ENCODE assay signal across 1 cellular context in the genomic region with DNA sequence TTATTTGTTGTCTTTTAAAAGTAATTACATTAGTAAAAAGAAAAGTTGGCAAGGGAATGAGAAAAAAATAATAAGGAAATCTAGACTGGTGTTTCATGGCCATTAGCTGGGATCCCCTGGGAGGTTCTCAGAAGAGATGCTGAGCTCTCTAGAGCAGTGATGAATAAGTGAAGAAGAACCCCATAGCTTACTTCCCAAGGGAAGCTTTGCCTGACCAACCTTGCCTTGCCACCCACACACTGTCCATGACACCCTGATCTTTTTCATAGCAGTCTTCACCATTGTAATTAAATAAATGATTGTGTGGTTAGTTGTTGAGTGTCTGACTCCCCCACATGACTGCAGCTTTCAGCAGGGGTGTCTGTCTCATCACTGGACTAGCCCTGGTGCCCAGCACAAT.
TF ChIP-seq lines count a peak whose summit lies in the region.

No MANE protein-coding gene starts in this region.

TF ChIP-seq in IMR-90, 13 proteins besides CTCF, POLR2A, EP300 and RAD21:
- TF ChIP-seq RCOR1 (IDR thresholded peaks at IDR 0.05; ENCODE audit: insufficient replicate concordance, low read length) (no peak), BHLHE40 (IDR thresholded peaks at IDR 0.05; ENCODE audit: low read depth, low read length) (no peak), RFX5 (IDR thresholded peaks at IDR 0.05; ENCODE audit: low read depth, low read length) (no peak), NFE2L2 (IDR thresholded peaks at IDR 0.05; ENCODE audit: low read depth, low read length) (no peak), FOS (IDR thresholded peaks at IDR 0.05; ENCODE audit: low read depth, low read length) (no peak), CHD1 (IDR thresholded peaks at IDR 0.05; ENCODE audit: low read depth, low read length) (no peak), MAZ (IDR thresholded peaks at IDR 0.05; ENCODE audit: borderline replicate concordance, low read depth, low read length) (no peak), CEBPB (IDR thresholded peaks at IDR 0.05; ENCODE audit: low read depth, low read length) (no peak), MXI1 (IDR thresholded peaks at IDR 0.05; ENCODE audit: borderline replicate concordance, low read depth, low read length) (no peak), SMC3 (IDR thresholded peaks at IDR 0.05; ENCODE audit: low read depth, low read length) (no peak), MAFK (IDR thresholded peaks at IDR 0.05; ENCODE audit: low read depth, low read length) (no peak)
- TF ChIP-seq, protein P1, sequence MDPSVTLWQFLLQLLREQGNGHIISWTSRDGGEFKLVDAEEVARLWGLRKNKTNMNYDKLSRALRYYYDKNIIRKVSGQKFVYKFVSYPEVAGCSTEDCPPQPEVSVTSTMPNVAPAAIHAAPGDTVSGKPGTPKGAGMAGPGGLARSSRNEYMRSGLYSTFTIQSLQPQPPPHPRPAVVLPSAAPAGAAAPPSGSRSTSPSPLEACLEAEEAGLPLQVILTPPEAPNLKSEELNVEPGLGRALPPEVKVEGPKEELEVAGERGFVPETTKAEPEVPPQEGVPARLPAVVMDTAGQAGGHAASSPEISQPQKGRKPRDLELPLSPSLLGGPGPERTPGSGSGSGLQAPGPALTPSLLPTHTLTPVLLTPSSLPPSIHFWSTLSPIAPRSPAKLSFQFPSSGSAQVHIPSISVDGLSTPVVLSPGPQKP (IDR thresholded peaks at IDR 0.05; ENCODE audit: borderline replicate concordance, low read depth, low read length) = no peak
- TF ChIP-seq, protein P2, sequence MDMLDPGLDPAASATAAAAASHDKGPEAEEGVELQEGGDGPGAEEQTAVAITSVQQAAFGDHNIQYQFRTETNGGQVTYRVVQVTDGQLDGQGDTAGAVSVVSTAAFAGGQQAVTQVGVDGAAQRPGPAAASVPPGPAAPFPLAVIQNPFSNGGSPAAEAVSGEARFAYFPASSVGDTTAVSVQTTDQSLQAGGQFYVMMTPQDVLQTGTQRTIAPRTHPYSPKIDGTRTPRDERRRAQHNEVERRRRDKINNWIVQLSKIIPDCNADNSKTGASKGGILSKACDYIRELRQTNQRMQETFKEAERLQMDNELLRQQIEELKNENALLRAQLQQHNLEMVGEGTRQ (IDR thresholded peaks at IDR 0.05; ENCODE audit: low read depth, low read length) = no peak
